In genomic region chr5:35089688-35090314, GRCh38 we compare ENCODE assay signal across 8 cellular contexts. TPM values are rescaled to one million over a fixed set of nuclear protein-coding genes. Genes with fewer than 3 reads are reported as not detected.
DNase-seq lines count a peak whose midpoint lies in the region; ATAC-seq, FAIRE-seq and TF ChIP-seq lines count a peak whose summit lies in the region.

No MANE protein-coding gene starts in this region.

- DNase-seq in Kasumi-1 (lab: John Stamatoyannopoulos, UW) (peak; percentile 59 to 84), SJSA1 (ENCODE audit: low read depth in 1 of 2, low spot score in 2 of 2) (peak; percentile 28 to 48), right cardiac atrium (peak in 2 of 3 donors; percentile 13 to 43), gastrocnemius medialis (peak in 1 of 2 donors; percentile 17)
- peak; percentile 58 for DNase-seq in activated naive CD4-positive, alpha-beta T cell treated with anti-CD3 and anti-CD28 coated beads, Interleukin-2, amount 50 U/mL, for 16 hours

- FAIRE-seq in A204.1 (lab: Jason Lieb, UNC), result peak; percentile 34

- intact Hi-C loops in right cardiac atrium (cut with DNase I) (loop anchor here in 3 of 4 donors (5.0 to 10.0 kb wide), 3 partner anchors 105 to 835 kb away; no protein-coding TSS in a partner anchor), gastrocnemius medialis (cut with DNase I; ENCODE audit: low total_unique reads) (no loop called here)

- peak; percentile 57 to 65 for ATAC-seq in right cardiac atrium
- ATAC-seq in gastrocnemius medialis, result no peak
- no peak for ATAC-seq in GM19452 (IDR thresholded peaks at IDR 0.05; ENCODE audit: unreplicated experiment)

- WGBS in right cardiac atrium, result 72% methylated on average over 5 of the region's 5 CpGs

- H3K4me3 ChIP-seq in GM12875 (ENCODE audit: low read depth, low read length) (no peak overlapping the region), SJSA1 (no peak overlapping the region), right cardiac atrium (ENCODE audit: low read length) (no peak overlapping the region), gastrocnemius medialis (no peak overlapping the region)

- H3K27me3 ChIP-seq in SJSA1 (replicated peaks) (0 out of 2 replicates have a peak, but pooled peaks cover 4% of the 10 kb centered on the region), right cardiac atrium (ENCODE audit: control insufficient read depth, insufficient read depth) (no peaks in the 10 kb centered on the region), gastrocnemius medialis (no peaks in the 10 kb centered on the region)

- no peaks in the 10 kb centered on the region for H3K9me3 ChIP-seq in SJSA1 (replicated peaks)
- no peaks in the 10 kb centered on the region for H3K9me3 ChIP-seq in right cardiac atrium (ENCODE audit: control insufficient read depth, low read length)
- no peaks in the 10 kb centered on the region for H3K9me3 ChIP-seq in gastrocnemius medialis

- in situ Hi-C loops in gastrocnemius medialis (cut with MboI; ENCODE audit: low sequenced_read_pairs in 4 of 4), result loop anchor here in 1 of 4 donors (25.0 kb wide), 1 partner anchor 822 kb away; no protein-coding TSS in a partner anchor

- no peak for TF ChIP-seq POLR2A in gastrocnemius medialis (IDR thresholded peaks at IDR 0.05)

- TF ChIP-seq CTCF in GM12875 (IDR thresholded peaks at IDR 0.05; ENCODE audit: borderline replicate concordance, insufficient read depth, low read depth, low read length), result peak; percentile 75
- TF ChIP-seq CTCF in gastrocnemius medialis (IDR thresholded peaks at IDR 0.05 in 4 of 5, conservative IDR thresholded peaks at IDR 0.05 in 1 of 5), result peak in 3 of 5 experiments; percentile 24 to 33 (median 29)

- H3K36me3 ChIP-seq in SJSA1, result no peaks in the 10 kb centered on the region
- H3K36me3 ChIP-seq in gastrocnemius medialis, result no peaks in the 10 kb centered on the region

- H3K4me1 ChIP-seq in SJSA1 (replicated peaks), result no peaks in the 10 kb centered on the region
- no peaks in the 10 kb centered on the region for H3K4me1 ChIP-seq in right cardiac atrium (ENCODE audit: control insufficient read depth, insufficient read depth, low read length)
- no peaks in the 10 kb centered on the region for H3K4me1 ChIP-seq in gastrocnemius medialis

- no peak overlapping the region for H3K27ac ChIP-seq in SJSA1
- H3K27ac ChIP-seq in right cardiac atrium (ENCODE audit: low read length), result no peak overlapping the region
- H3K27ac ChIP-seq in gastrocnemius medialis, result no peak overlapping the region

RNA-seq across cellular contexts. Expression of gene AGXT2, which starts 42.1 kb away (rescaled TPM):
- total RNA-seq in SJSA1 (2014; rRNA removed; shearing (Covaris generic)), result not detected in 2 replicates
- total RNA-seq in right cardiac atrium (not detected), gastrocnemius medialis (under 1 TPM in 2 of 4 donors, not detected in 2; 0.20 TPM)
- polyA plus RNA-seq in right cardiac atrium, result not detected

Comparison
In these comparisons a context has a peak if more than half of its experiments do, and no peak if none do; other contexts are left out.
1. ATAC-seq: peak in right cardiac atrium (2 of 2); none in gastrocnemius medialis (0 of 2) and GM19452 (single experiment).